Comparison of ENCODE assay signal across 8 cellular contexts in genomic region chr20:41136695-41137411, GRCh38. TPM values are rescaled to one million over a fixed set of nuclear protein-coding genes. Genes with fewer than 3 reads are reported as not detected.
DNase-seq lines count a peak whose midpoint lies in the region; ATAC-seq, FAIRE-seq and TF ChIP-seq lines count a peak whose summit lies in the region.

No MANE protein-coding gene starts in this region.

- peak overlapping the region; percentile 61; the same call in 1 of the 2 replicates for H2AFZ ChIP-seq in H1 (ENCODE audit: low read length)

- H3K9ac ChIP-seq in H1 (replicated peaks in 1 of 4; ENCODE audit: extremely low read depth in 1 of 4, low read depth in 3 of 4, low read length in 3 of 4) = peak overlapping the region; percentile 95 to 100 (median 98)

- H2BK15ac ChIP-seq in H1 (ENCODE audit: low read length) = no peak overlapping the region

- H3K9me3 ChIP-seq in H1 (ENCODE audit: insufficient read depth in 2 of 2, low read depth in 1 of 2, low read length in 1 of 2) = no peaks in the 10 kb centered on the region

- TF ChIP-seq EP300 in H1 (IDR thresholded peaks at IDR 0.05; ENCODE audit: borderline replicate concordance in 1 of 2, low read depth in 2 of 2, low read length in 2 of 2) = no peak

- peaks cover 25 to 40% (median 27%) of the 10 kb centered on the region in 4 experiments for H3K4me1 ChIP-seq in H1 (replicated peaks in 1 of 4; ENCODE audit: control insufficient read depth in 3 of 4, insufficient read depth in 4 of 4, low read length in 3 of 4)

- H2BK20ac ChIP-seq in H1 (ENCODE audit: low read length) = no peak overlapping the region

- 0 out of 2 replicates have a peak overlapping the region, but pooled peaks have one; percentile 70 for H2BK12ac ChIP-seq in H1 (ENCODE audit: low read depth, low read length)

- CTCF ChIA-PET in H1 (lab: Charles Lee; ENCODE audit: partially characterized antibody) = interaction anchor here (0.8 to 4.3 kb wide), 10 partner anchors 9 to 597 kb away, joined by 3 to 29 read pairs (median 4); partner anchors contain the start of gene LPIN3

- peak overlapping the region; percentile 97 for H3K18ac ChIP-seq in H1 (ENCODE audit: extremely low read depth, low read length)

- peak overlapping the region; percentile 93 for H3K27ac ChIP-seq in H1 (ENCODE audit: low read depth, low read length)

- no peak for FAIRE-seq in H1 (lab: Jason Lieb, UNC)

- peak overlapping the region; percentile 80 to 97 (median 90) for H3K4me3 ChIP-seq in H1 (ENCODE audit: extremely low read depth in 1 of 4, insufficient read depth in 2 of 4, low read depth in 3 of 4, low read length in 4 of 4)

- peak overlapping the region; percentile 79 to 97 for H3K4me2 ChIP-seq in H1 (ENCODE audit: insufficient read depth in 1 of 2, low read depth in 2 of 2, low read length in 2 of 2)

- peaks cover 13% of the 10 kb centered on the region; the same call in 1 of the 2 replicates for H3K23me2 ChIP-seq in H1 (ENCODE audit: low read depth, low read length)

- peak overlapping the region; percentile 92 for H2BK5ac ChIP-seq in H1 (ENCODE audit: low read depth, low read length)

- POLR2A ChIA-PET in H1 (lab: Charles Lee; ENCODE audit: partially characterized antibody) = interaction anchor here (0.9 to 3.1 kb wide), 12 partner anchors 10 to 204 kb away, joined by 3 to 15 read pairs (median 4); partner anchors contain the start of genes LPIN3 and TOP1

- H3K79me2 ChIP-seq in H1 (ENCODE audit: control insufficient read depth in 1 of 2, insufficient read depth in 2 of 2, low read length in 2 of 2) = peaks cover 39 to 40% of the 10 kb centered on the region in 2 experiments

- peaks cover 0 to 9% (median 2%) of the 10 kb centered on the region in 4 experiments; a peak in 3 of 7 replicates for H3K27me3 ChIP-seq in H1 (replicated peaks in 1 of 4; ENCODE audit: control insufficient read depth in 3 of 4, extremely low read depth in 1 of 4, insufficient read depth in 3 of 4, low read length in 3 of 4)

- peak in 13 of 14 donors; percentile 76 to 93 (median 87) for DNase-seq in C1 segment of cervical spinal cord (lab: John Stamatoyannopoulos, UW)
- peak; percentile 92 for DNase-seq in NCI-H82 (lab: John Stamatoyannopoulos, UW)
- peak; percentile 72 to 77 (median 76) for DNase-seq in activated CD8-positive, alpha-beta memory T cell treated with anti-CD3 and anti-CD28 coated beads for 48 hours (ENCODE audit: low read depth in 2 of 3, low spot score in 2 of 3)
- DNase-seq in H1 (ENCODE audit: low read depth in 1 of 2, low spot score in 2 of 2) = peak; percentile 56 to 94
- DNase-seq in mesenteric fat pad (ENCODE audit: low spot score) = peak; percentile 95
- DNase-seq in stimulated activated CD8-positive, alpha-beta memory T cell treated with anti-CD3 and anti-CD28 coated beads, Interleukin-12 subunit alpha, Interleukin-12 subunit beta, amount 100 ng/mL, for 4 hours (ENCODE audit: low read depth) = peak; percentile 76

- peak; percentile 51 for ATAC-seq in GM19328 (IDR thresholded peaks at IDR 0.05; ENCODE audit: unreplicated experiment)
- ATAC-seq in HG03460 (IDR thresholded peaks at IDR 0.05; ENCODE audit: unreplicated experiment) = peak; percentile 39

- H2AK5ac ChIP-seq in H1 (ENCODE audit: low read depth, low read length) = no peak overlapping the region

- peak overlapping the region; percentile 9 for H3K14ac ChIP-seq in H1 (ENCODE audit: insufficient read length)

- H4K20me1 ChIP-seq in H1 (replicated peaks in 1 of 2; ENCODE audit: control insufficient read depth in 1 of 2, insufficient read depth in 2 of 2, low read length in 2 of 2) = peaks cover 10 to 24% of the 10 kb centered on the region in 2 experiments

- H3K23ac ChIP-seq in H1 (ENCODE audit: insufficient read length) = no peak overlapping the region

- H2BK120ac ChIP-seq in H1 (replicated peaks; ENCODE audit: low read depth, low read length) = no peak overlapping the region

- H4K5ac ChIP-seq in H1 (ENCODE audit: insufficient read length, low read depth, low read length) = peak overlapping the region; percentile 85

- peak overlapping the region; percentile 63 for H3K56ac ChIP-seq in H1 (replicated peaks; ENCODE audit: insufficient read length, low read depth, low read length)

- no peak overlapping the region for H3K4ac ChIP-seq in H1 (replicated peaks; ENCODE audit: insufficient read length, low read depth, low read length)

- TF ChIP-seq CTCF in H1 (IDR thresholded peaks at IDR 0.05; ENCODE audit: control extremely low read depth in 1 of 3, insufficient read depth in 1 of 3, low read depth in 1 of 3, low read length in 3 of 3) = no peak; a peak in 1 of 4 replicates

- peak; percentile 75 to 83 for TF ChIP-seq POLR2A in H1 (IDR thresholded peaks at IDR 0.05; ENCODE audit: control extremely low read depth in 1 of 2, low read depth in 2 of 2, low read length in 2 of 2)

- no peak for TF ChIP-seq RAD21 in H1 (IDR thresholded peaks at IDR 0.05 in 1 of 2, conservative IDR thresholded peaks at IDR 0.05 in 1 of 2; ENCODE audit: low read depth in 2 of 2, low read length in 2 of 2)

- peak overlapping the region; percentile 98 for H4K8ac ChIP-seq in H1 (ENCODE audit: extremely low read depth, insufficient read depth, low read length)

- H3K36me3 ChIP-seq in H1 (ENCODE audit: control insufficient read depth in 2 of 4, insufficient read depth in 4 of 4, low read length in 3 of 4) = peaks cover 0 to 4% (median 0%) of the 10 kb centered on the region in 4 experiments; a peak in 1 of 8 replicates

- peak overlapping the region; percentile 84 for H4K91ac ChIP-seq in H1 (replicated peaks; ENCODE audit: insufficient read length, low read length)

- H3K79me1 ChIP-seq in H1 (ENCODE audit: low read depth, low read length) = peaks cover 10% of the 10 kb centered on the region; the same call in 1 of the 2 replicates

- 2% methylated on average over 45 of the region's 94 CpGs; no CpG with 5 or more reads in 1 of the 2 experiments for WGBS in H1 (ENCODE audit: extremely low coverage in 1 of 2, insufficient coverage in 1 of 2, insufficient read length in 1 of 2, insufficient replicate concordance in 2 of 2, low coverage in 1 of 2, low lambda C conversion rate in 2 of 2, missing lambda C conversion rate in 1 of 2), 2 experiments

TF ChIP-seq in H1, 55 proteins besides CTCF, POLR2A, EP300 and RAD21 (continues in another document):
- peak; percentile 94 for TF ChIP-seq PHF8 (conservative IDR thresholded peaks at IDR 0.05; ENCODE audit: low read depth, low read length)
- peak; percentile 38; the same call in 1 of the 2 replicates for TF ChIP-seq SP2 (IDR thresholded peaks at IDR 0.05; ENCODE audit: low read length)
- TF ChIP-seq CEBPB (IDR thresholded peaks at IDR 0.05; ENCODE audit: low read depth, low read length) = no peak
- peak; percentile 89 for TF ChIP-seq SP4 (IDR thresholded peaks at IDR 0.05; ENCODE audit: low read length)
- TF ChIP-seq SP1 (IDR thresholded peaks at IDR 0.05; ENCODE audit: low read depth, low read length) = peak; percentile 73; the same call in 1 of the 2 replicates
- TF ChIP-seq TAF7 (optimal IDR thresholded peaks at IDR 0.05; ENCODE audit: borderline replicate concordance, low read depth, low read length) = peak; percentile 25
- peak; percentile 65; the same call in 1 of the 2 replicates for TF ChIP-seq CHD2 (IDR thresholded peaks at IDR 0.05; ENCODE audit: low read length)
- peak; percentile 81; the same call in 1 of the 2 replicates for TF ChIP-seq TAF1 (IDR thresholded peaks at IDR 0.05; ENCODE audit: low read depth, low read length)

RNA-seq across cellular contexts. Expression of gene PLCG1, which starts 0.5 kb away (rescaled TPM):
- 151 and 154 TPM in 2 replicates for total RNA-seq in H1 (2021; fragmentation: NEBNext Ultra II Directional; extraction: Animal tissue kit (Norgen Biotek cat#: 25700))
- 103 and 152 TPM in 2 replicates for polyA plus RNA-seq in H1 (2011; rRNA removed)
- polyA plus RNA-seq in H1 (2011; cell fraction: cytosol; rRNA removed) = 138 TPM
- polyA plus RNA-seq in H1 (2011; cell fraction: nucleus; rRNA removed) = 726 TPM
- polyA plus RNA-seq in H1 (2012, experiment 1 of 2) = 123 to 166 TPM (median 150 TPM) in 4 replicates
- polyA plus RNA-seq in H1 (2012, experiment 2 of 2) = 127 TPM
- polyA plus RNA-seq in H1 (2013, experiment 1 of 2) = 83.5 TPM
- polyA plus RNA-seq in H1 (2013, experiment 2 of 2) = 72.0 TPM
- 164 and 175 TPM in 2 replicates for polyA minus RNA-seq in H1 (2011; rRNA and poly(A)+ RNA removed)
- polyA minus RNA-seq in H1 (2011; cell fraction: cytosol; rRNA and poly(A)+ RNA removed) = 123 TPM
- 248 TPM for polyA minus RNA-seq in H1 (2011; cell fraction: nucleus; rRNA and poly(A)+ RNA removed)
- 76.1 TPM for total RNA-seq in mesenteric fat pad

Comparison
In these comparisons a context has a peak if more than half of its experiments do, and no peak if none do; other contexts are left out.
1. Peak in every context shown above with its lines: DNase-seq, ATAC-seq, H3K4me3 ChIP-seq and H3K27ac ChIP-seq.